In the genomic region with DNA sequence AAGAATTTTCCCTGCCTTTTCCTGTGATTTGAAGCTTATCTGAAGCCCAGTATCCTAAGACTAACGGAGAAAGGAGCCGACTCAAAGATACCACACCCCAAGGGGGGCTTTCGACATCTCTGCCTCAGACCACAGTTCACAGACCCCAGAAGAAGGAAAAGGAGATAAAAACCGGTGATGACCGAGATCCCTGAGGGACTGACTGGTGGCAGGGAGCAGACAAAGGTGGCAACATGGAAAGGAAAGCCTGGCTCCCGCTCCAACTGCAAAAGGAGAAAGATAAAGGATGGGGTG, we compare ENCODE assay signal across 9 cellular contexts. TPM values are rescaled to one million over a fixed set of nuclear protein-coding genes. Genes with fewer than 3 reads are reported as not detected.
DNase-seq lines count a peak whose midpoint lies in the region; ATAC-seq, FAIRE-seq and TF ChIP-seq lines count a peak whose summit lies in the region.
"Had no signal": no experiment of that assay in that cellular context is flagged by ENCODE, and none has a peak within 500 bp of the region (broad histone marks: within the 10 kb centered on the region; RNA-seq: fewer than 3 reads in every experiment).

No MANE protein-coding gene starts in this region.

- H3K27me3 ChIP-seq in HepG2 (ENCODE audit: control insufficient read depth in 1 of 2, insufficient read depth in 2 of 2, low read length in 2 of 2), result peaks cover 0 to 1% of the 10 kb centered on the region in 2 experiments; a peak in 3 of 5 replicates
- no peaks in the 10 kb centered on the region for H3K27me3 ChIP-seq in tibial artery

- H3K4me3 ChIP-seq in astrocyte of the spinal cord (ENCODE audit: low read depth, low read length) (peak overlapping the region; percentile 92), HepG2 (replicated peaks in 1 of 3; ENCODE audit: insufficient read depth in 1 of 3, low read depth in 2 of 3, low read length in 3 of 3) (peak overlapping the region; percentile 85 to 100 (median 88)), tibial artery (peak overlapping the region; percentile 67 to 87)

- peak overlapping the region; percentile 99 for H3K4me3 Mint-ChIP-seq in activated T-cell treated with anti-CD3 and anti-CD28 coated beads, Interleukin-2, amount 50 U/mL, for 4 hours

- H3K36me3 ChIP-seq in HepG2 (replicated peaks in 1 of 2; ENCODE audit: control insufficient read depth in 1 of 2, insufficient read depth in 2 of 2, low read length in 2 of 2) (peaks cover 0 to 4% of the 10 kb centered on the region in 2 experiments; a peak in 1 of 5 replicates), tibial artery (no peaks in the 10 kb centered on the region)

- in situ Hi-C loops in astrocyte of the spinal cord (cut with HindIII; ENCODE audit: low sequenced_read_pairs) (no loop called here), HepG2 (cut with HindIII; ENCODE audit: extremely low pct_ligation_motif_present, low pct_unique_long_range_greater_than_20kb) (no loop called here)

- H3K36me3 Mint-ChIP-seq in activated T-cell treated with anti-CD3 and anti-CD28 coated beads, Interleukin-2, amount 50 U/mL, for 4 hours (ENCODE audit: insufficient read depth), result peaks cover 5% of the 10 kb centered on the region

- H3K79me2 ChIP-seq in HepG2 (ENCODE audit: insufficient read depth, low read length), result peaks cover 40% of the 10 kb centered on the region

- no peaks in the 10 kb centered on the region for H3K27me3 Mint-ChIP-seq in activated T-cell treated with anti-CD3 and anti-CD28 coated beads, Interleukin-2, amount 50 U/mL, for 4 hours (ENCODE audit: low read depth)

- H3K4me1 ChIP-seq in HepG2 (ENCODE audit: insufficient read depth, low read length) (peaks cover 43% of the 10 kb centered on the region), tibial artery (peaks cover 0 to 38% (median 18%) of the 10 kb centered on the region in 4 donors)

- no peak for TF ChIP-seq RAD21 in HepG2 (CRISPR knock-in tag; IDR thresholded peaks at IDR 0.05)

- WGBS in HepG2 (ENCODE audit: low lambda C conversion rate), result under 1% methylated on average over 6 of the region's 6 CpGs

- intact Hi-C loops in HepG2 (cut with micrococcal nuclease; ENCODE audit: unreplicated experiment), result loop anchor here (5.0 kb wide), 1 partner anchor 104 kb away; a partner anchor contains a TSS
- intact Hi-C loops in tibial artery (cut with DNase I; ENCODE audit: low total_unique reads), result loop anchor here (5.0 to 10.0 kb wide), 2 partner anchors 46 to 122 kb away; a partner anchor contains a TSS

- peaks cover 53% of the 10 kb centered on the region for H3K4me1 Mint-ChIP-seq in activated T-cell treated with anti-CD3 and anti-CD28 coated beads, Interleukin-2, amount 50 U/mL, for 4 hours (ENCODE audit: low read depth)

- no peaks in the 10 kb centered on the region for H3K9me3 ChIP-seq in HepG2 (ENCODE audit: low read length)
- H3K9me3 ChIP-seq in tibial artery, result no peaks in the 10 kb centered on the region

- H2AFZ ChIP-seq in HepG2 (ENCODE audit: low read length), result peak overlapping the region; percentile 60

- H3K27ac ChIP-seq in HepG2 (ENCODE audit: extremely low read length, insufficient read depth, low read length), result peak overlapping the region; percentile 71
- H3K27ac ChIP-seq in tibial artery, result peak overlapping the region; percentile 93 to 97

- peak; percentile 1 to 2 for ATAC-seq in activated T-cell treated with anti-CD3 and anti-CD28 coated beads, Interleukin-2, amount 50 U/mL, for 4 hours
- ATAC-seq in HepG2, result peak; percentile 42
- ATAC-seq in HG03571 (IDR thresholded peaks at IDR 0.05; ENCODE audit: unreplicated experiment), result no peak
- ATAC-seq in GM18867 (IDR thresholded peaks at IDR 0.05; ENCODE audit: unreplicated experiment), result no peak

- no TSS peak for BruUV-seq in HepG2 (replicated peaks; lab: Mats Ljungman, UMichigan)

- TF ChIP-seq CTCF in astrocyte of the spinal cord (IDR thresholded peaks at IDR 0.05; ENCODE audit: low read depth, low read length), result no peak
- TF ChIP-seq CTCF in HepG2 (CRISPR knock-in tag; IDR thresholded peaks at IDR 0.05), result no peak
- TF ChIP-seq CTCF in tibial artery (IDR thresholded peaks at IDR 0.05), result no peak

- H3K4me2 ChIP-seq in HepG2 (ENCODE audit: low read depth, low read length), result peak overlapping the region; percentile 91

- CTCF ChIA-PET in HepG2 (lab: Yijun Ruan, JAX; ENCODE audit: low intra/inter-chr PET ratio, low total read pairs), result no interaction called here

- H3K9me3 Mint-ChIP-seq in activated T-cell treated with anti-CD3 and anti-CD28 coated beads, Interleukin-2, amount 50 U/mL, for 4 hours, result no peaks in the 10 kb centered on the region

- H3K9ac ChIP-seq in HepG2 (ENCODE audit: insufficient read depth, low read depth, low read length), result peak overlapping the region; percentile 95

- no peak for TF ChIP-seq POLR2A in HepG2 (IDR thresholded peaks at IDR 0.05; ENCODE audit: insufficient read depth in 1 of 2, low read depth in 2 of 2, low read length in 2 of 2)

- TF ChIP-seq EP300 in HepG2 (IDR thresholded peaks at IDR 0.05; ENCODE audit: low read depth in 2 of 2, low read length in 2 of 2) (no peak), HepG2 (CRISPR knock-in tag; IDR thresholded peaks at IDR 0.05; ENCODE audit: borderline replicate concordance) (no peak)

- no peak for DNase-seq in activated T-cell treated with anti-CD3 and anti-CD28 coated beads, Interleukin-2, amount 50 U/mL, for 4 hours
- no peak for DNase-seq in activated T-cell treated with anti-CD3 and anti-CD28 coated beads, Interleukin-2, amount 50 U/mL, for 48 hours
- DNase-seq in astrocyte of the spinal cord (ENCODE audit: low read depth, low spot score), result peak; percentile 29
- no peak for DNase-seq in HepG2 (ENCODE audit: low spot score)
- DNase-seq in tibial artery, result no peak
- DNase-seq in hippocampal formation (lab: John Stamatoyannopoulos, UW), result no peak

- no peak for FAIRE-seq in HepG2 (lab: Jason Lieb, UNC)
- FAIRE-seq: colon had no signal

- H4K20me1 ChIP-seq in HepG2 (ENCODE audit: insufficient read depth, low read length), result no peaks in the 10 kb centered on the region

- POLR2A ChIA-PET in HepG2 (lab: Yijun Ruan, JAX), result interaction anchor here (1.1 to 1.6 kb wide), 3 partner anchors 33 to 105 kb away, joined by 4 to 5 read pairs (median 5); no protein-coding TSS in a partner anchor

RNA-seq across cellular contexts. Expression of a gene that starts 0.7 kb away (rescaled TPM):
- total RNA-seq in activated T-cell treated with anti-CD3 and anti-CD28 coated beads, Interleukin-2, amount 50 U/mL, for 4 hours, result 10 to 100 TPM; 14.2 to 16.6 (median 16.1) TPM
- total RNA-seq in HepG2 (2016; rRNA removed; fragmentation: Illumina TruSeq; extraction: Trizol), result 20.7 and 25.5 TPM in 2 replicates
- 3.6 and 4.8 TPM in 2 replicates for total RNA-seq in HepG2 (2016; cell fraction: cytosol; rRNA removed; fragmentation: Illumina TruSeq; extraction: Trizol; ENCODE audit: low read depth)
- total RNA-seq in HepG2 (2016; cell fraction: insoluble cytoplasmic fraction; rRNA removed; fragmentation: Illumina TruSeq; extraction: Trizol), result 20.5 and 24.3 TPM in 2 replicates
- 8.8 and 9.2 TPM in 2 replicates for total RNA-seq in HepG2 (2016; cell fraction: membrane; rRNA removed; fragmentation: Illumina TruSeq; extraction: Trizol)
- total RNA-seq in HepG2 (2016; cell fraction: nucleus; rRNA removed; fragmentation: Illumina TruSeq; extraction: Trizol), result 16.9 and 18.3 TPM in 2 replicates
- polyA plus RNA-seq in HepG2 (2011; rRNA removed), result 10.3 and 10.7 TPM in 2 replicates
- 5.2 and 7.9 TPM in 2 replicates for polyA plus RNA-seq in HepG2 (2011; cell fraction: cytosol; rRNA removed)
- polyA plus RNA-seq in HepG2 (2011; cell fraction: nucleus; rRNA removed), result 17.4 and 18.6 TPM in 2 replicates
- polyA plus RNA-seq in HepG2 (2012), result 14.4 and 14.8 TPM in 2 replicates
- 1.2 and 1.3 TPM in 2 replicates for polyA plus RNA-seq in HepG2 (2016; cell fraction: cytosol; fragmentation: Illumina TruSeq; extraction: Trizol; ENCODE audit: low read depth)
- 21.9 and 22.8 TPM in 2 replicates for polyA plus RNA-seq in HepG2 (2016; cell fraction: insoluble cytoplasmic fraction; fragmentation: Illumina TruSeq; extraction: Trizol; ENCODE audit: low read depth)
- polyA plus RNA-seq in HepG2 (2016; cell fraction: membrane; fragmentation: Illumina TruSeq; extraction: Trizol; ENCODE audit: low read depth), result 4.0 and 4.3 TPM in 2 replicates
- 34.7 and 34.8 TPM in 2 replicates for polyA plus RNA-seq in HepG2 (2016; cell fraction: nucleus; fragmentation: Illumina TruSeq; extraction: Trizol; ENCODE audit: insufficient read depth, low read depth)
- 3.9 and 12.3 TPM in 2 replicates for polyA minus RNA-seq in HepG2 (2011; rRNA and poly(A)+ RNA removed; ENCODE audit: low replicate concordance)
- polyA minus RNA-seq in HepG2 (2011; cell fraction: cytosol; rRNA and poly(A)+ RNA removed), result 5.2 and 7.1 TPM in 2 replicates
- 11.6 and 14.5 TPM in 2 replicates for polyA minus RNA-seq in HepG2 (2011; cell fraction: nucleus; rRNA and poly(A)+ RNA removed)

RNA-seq across cellular contexts. Expression of a gene that starts 47.6 kb away (rescaled TPM):
- 100 to 1,000 TPM; 751 to 800 (median 779) TPM for total RNA-seq in activated T-cell treated with anti-CD3 and anti-CD28 coated beads, Interleukin-2, amount 50 U/mL, for 4 hours
- total RNA-seq in HepG2 (2016; rRNA removed; fragmentation: Illumina TruSeq; extraction: Trizol), result 684 and 1,115 TPM in 2 replicates
- 87.6 and 93.5 TPM in 2 replicates for total RNA-seq in HepG2 (2016; cell fraction: cytosol; rRNA removed; fragmentation: Illumina TruSeq; extraction: Trizol; ENCODE audit: low read depth)
- 702 and 1,085 TPM in 2 replicates for total RNA-seq in HepG2 (2016; cell fraction: insoluble cytoplasmic fraction; rRNA removed; fragmentation: Illumina TruSeq; extraction: Trizol)
- 160 and 205 TPM in 2 replicates for total RNA-seq in HepG2 (2016; cell fraction: membrane; rRNA removed; fragmentation: Illumina TruSeq; extraction: Trizol)
- total RNA-seq in HepG2 (2016; cell fraction: nucleus; rRNA removed; fragmentation: Illumina TruSeq; extraction: Trizol), result 332 and 341 TPM in 2 replicates
- 149 and 206 TPM in 2 replicates for polyA plus RNA-seq in HepG2 (2011; rRNA removed)
- 204 and 209 TPM in 2 replicates for polyA plus RNA-seq in HepG2 (2011; cell fraction: cytosol; rRNA removed)
- 336 and 345 TPM in 2 replicates for polyA plus RNA-seq in HepG2 (2011; cell fraction: nucleus; rRNA removed)
- polyA plus RNA-seq in HepG2 (2012), result 161 and 268 TPM in 2 replicates
- polyA plus RNA-seq in HepG2 (2016; cell fraction: cytosol; fragmentation: Illumina TruSeq; extraction: Trizol; ENCODE audit: low read depth), result 90.1 and 97.9 TPM in 2 replicates
- polyA plus RNA-seq in HepG2 (2016; cell fraction: insoluble cytoplasmic fraction; fragmentation: Illumina TruSeq; extraction: Trizol; ENCODE audit: low read depth), result 1,067 and 1,144 TPM in 2 replicates
- polyA plus RNA-seq in HepG2 (2016; cell fraction: membrane; fragmentation: Illumina TruSeq; extraction: Trizol; ENCODE audit: low read depth), result 123 and 146 TPM in 2 replicates
- polyA plus RNA-seq in HepG2 (2016; cell fraction: nucleus; fragmentation: Illumina TruSeq; extraction: Trizol; ENCODE audit: insufficient read depth, low read depth), result 510 and 537 TPM in 2 replicates
- polyA minus RNA-seq in HepG2 (2011; rRNA and poly(A)+ RNA removed; ENCODE audit: low replicate concordance), result 214 and 251 TPM in 2 replicates
- 55.8 and 58.4 TPM in 2 replicates for polyA minus RNA-seq in HepG2 (2011; cell fraction: cytosol; rRNA and poly(A)+ RNA removed)
- 453 and 553 TPM in 2 replicates for polyA minus RNA-seq in HepG2 (2011; cell fraction: nucleus; rRNA and poly(A)+ RNA removed)

Comparison
In these comparisons a context has a peak if more than half of its experiments do, and no peak if none do; other contexts are left out.
1. ATAC-seq: peak in activated T-cell treated with anti-CD3 and anti-CD28 coated beads, Interleukin-2, amount 50 U/mL, for 4 hours (2 of 2) and HepG2 (single experiment); none in HG03571 (single experiment) and GM18867 (single experiment).
2. Peak in every context shown above with its lines, with median percentiles within 50 percentile points of each other: H3K4me3 ChIP-seq.